Comparison of ENCODE assay signal across 23 cellular contexts in genomic region chr1:36807262-36807661, GRCh38.
DNase-seq lines count a peak whose midpoint lies in the region; ATAC-seq lines count a peak whose summit lies in the region.
"Had no signal": no experiment of that assay in that cellular context is flagged by ENCODE, and none has a peak within 500 bp of the region (broad histone marks: within the 10 kb centered on the region; RNA-seq: fewer than 3 reads in every experiment).

No MANE protein-coding gene starts in this region.

- H3K27ac Mint-ChIP-seq in activated T-cell treated with anti-CD3 and anti-CD28 coated beads, Interleukin-2, amount 50 U/mL, for 24 hours = no peak overlapping the region
- H3K27ac Mint-ChIP-seq: activated CD4-positive, alpha-beta T cell treated with anti-CD3 and anti-CD28 coated beads, Interleukin-2, amount 10 ng/mL, durations not matched to agents 7 days and 5 days; activated naive CD4-positive, alpha-beta T cell treated with anti-CD3 and anti-CD28 coated beads, Interleukin-2, amount 50 U/mL, for 72 hours; activated T-helper 17 cell treated with anti-CD3 and anti-CD28 coated beads, Interleukin-2, amount 50 U/mL, for 72 hours; CD8-positive, alpha-beta memory T cell; GM23338; T-helper 17 cell; type B pancreatic cell had no signal

- H3K9me3 Mint-ChIP-seq in activated T-cell treated with anti-CD3 and anti-CD28 coated beads, Interleukin-2, amount 50 U/mL, for 24 hours = no peaks in the 10 kb centered on the region
- H3K9me3 Mint-ChIP-seq: activated CD4-positive, alpha-beta T cell treated with anti-CD3 and anti-CD28 coated beads, Interleukin-2, amount 10 ng/mL, durations not matched to agents 7 days and 5 days; activated naive CD4-positive, alpha-beta T cell treated with anti-CD3 and anti-CD28 coated beads, Interleukin-2, amount 50 U/mL, for 72 hours; activated T-helper 17 cell treated with anti-CD3 and anti-CD28 coated beads, Interleukin-2, amount 50 U/mL, for 72 hours; CD8-positive, alpha-beta memory T cell; GM23338; type B pancreatic cell had no signal

- H3K27me3 Mint-ChIP-seq in activated T-cell treated with anti-CD3 and anti-CD28 coated beads, Interleukin-2, amount 50 U/mL, for 24 hours = peaks cover 7% of the 10 kb centered on the region

- H3K4me3 Mint-ChIP-seq in activated T-cell treated with anti-CD3 and anti-CD28 coated beads, Interleukin-2, amount 50 U/mL, for 24 hours = no peak overlapping the region
- H3K4me3 Mint-ChIP-seq: activated CD4-positive, alpha-beta T cell treated with anti-CD3 and anti-CD28 coated beads, Interleukin-2, amount 10 ng/mL, durations not matched to agents 7 days and 5 days; activated T-helper 17 cell treated with anti-CD3 and anti-CD28 coated beads, Interleukin-2, amount 50 U/mL, for 72 hours; CD8-positive, alpha-beta memory T cell; GM23338; T-helper 17 cell; type B pancreatic cell had no signal

- peak; percentile 90 for DNase-seq in DMS 273 treated with DMSO at 0.1 percent for 48 hours (lab: John Stamatoyannopoulos, UW)
- peak; percentile 97 for DNase-seq in NCI-H2029 (lab: John Stamatoyannopoulos, UW)
- DNase-seq in NCI-H69 (lab: John Stamatoyannopoulos, UW) = peak; percentile 38
- DNase-seq in lung microvascular endothelial cell (ENCODE audit: low read depth in 2 of 2) = peak; percentile 19 to 45
- DNase-seq in activated CD4-positive, alpha-beta T cell treated with anti-CD3 and anti-CD28 coated beads for 4 hours = no peak
- no peak for DNase-seq in HuH-7 (ENCODE audit: low spot score)
- DNase-seq in activated T-cell treated with anti-CD3 and anti-CD28 coated beads, Interleukin-2, amount 50 U/mL, for 24 hours = no peak
- DNase-seq: activated CD4-positive, alpha-beta T cell treated with anti-CD3 and anti-CD28 coated beads, Interleukin-2, amount 10 ng/mL, durations not matched to agents 7 days and 5 days; CD8-positive, alpha-beta memory T cell; DND-41; glutamatergic neuron; KBM-7; mesenchymal stem cell; MG63; NCI-H1436 treated with DMSO at 0.1 percent for 48 hours; stimulated activated CD8-positive, alpha-beta memory T cell treated with anti-CD3 and anti-CD28 coated beads, Interleukin-4, amount 100 ng/mL, for 48 hours; T-helper 17 cell had no signal

- no peak for ATAC-seq in HG03159 (IDR thresholded peaks at IDR 0.05; ENCODE audit: unreplicated experiment)
- ATAC-seq: activated naive CD4-positive, alpha-beta T cell treated with anti-CD3 and anti-CD28 coated beads, Interleukin-2, amount 50 U/mL, for 72 hours; activated T-helper 17 cell treated with anti-CD3 and anti-CD28 coated beads, Interleukin-2, amount 50 U/mL, for 72 hours; GM12878; GM23338; T-helper 17 cell had no signal

- H3K36me3 Mint-ChIP-seq in activated T-cell treated with anti-CD3 and anti-CD28 coated beads, Interleukin-2, amount 50 U/mL, for 24 hours (ENCODE audit: low read depth) = no peaks in the 10 kb centered on the region
- H3K36me3 Mint-ChIP-seq: activated naive CD4-positive, alpha-beta T cell treated with anti-CD3 and anti-CD28 coated beads, Interleukin-2, amount 50 U/mL, for 72 hours; CD8-positive, alpha-beta memory T cell; type B pancreatic cell had no signal

- H3K4me1 Mint-ChIP-seq in activated T-cell treated with anti-CD3 and anti-CD28 coated beads, Interleukin-2, amount 50 U/mL, for 24 hours (ENCODE audit: low read depth) = no peaks in the 10 kb centered on the region
- H3K4me1 Mint-ChIP-seq: activated CD4-positive, alpha-beta T cell treated with anti-CD3 and anti-CD28 coated beads, Interleukin-2, amount 10 ng/mL, durations not matched to agents 7 days and 5 days; activated T-helper 17 cell treated with anti-CD3 and anti-CD28 coated beads, Interleukin-2, amount 50 U/mL, for 72 hours; CD8-positive, alpha-beta memory T cell; T-helper 17 cell had no signal

Comparison
In these comparisons a context has a peak if more than half of its experiments do, and no peak if none do; other contexts are left out.
1. DNase-seq: peak in DMS 273 treated with DMSO at 0.1 percent for 48 hours (single experiment), NCI-H2029 (single experiment), NCI-H69 (single experiment) and lung microvascular endothelial cell (2 of 2); none in activated CD4-positive, alpha-beta T cell treated with anti-CD3 and anti-CD28 coated beads for 4 hours (0 of 2), HuH-7 (single experiment) and activated T-cell treated with anti-CD3 and anti-CD28 coated beads, Interleukin-2, amount 50 U/mL, for 24 hours (single experiment).